ENCODE assay signal across 8 cellular contexts in genomic region chr6:25137497-25137896, GRCh38.
DNase-seq lines count a peak whose midpoint lies in the region; ATAC-seq, FAIRE-seq and TF ChIP-seq lines count a peak whose summit lies in the region.

No MANE protein-coding gene starts in this region.

- no peak overlapping the region for H3K4me2 ChIP-seq in HepG2 (ENCODE audit: low read depth, low read length)

- FAIRE-seq in HepG2 (lab: Jason Lieb, UNC), result no peak

- no peak for ATAC-seq in activated naive CD8-positive, alpha-beta T cell treated with anti-CD3 and anti-CD28 coated beads, Interleukin-2, amount 50 U/mL, for 24 hours
- ATAC-seq in HepG2, result no peak
- no peak for ATAC-seq in esophagus mucosa
- no peak for ATAC-seq in HG03280 (IDR thresholded peaks at IDR 0.05; ENCODE audit: unreplicated experiment)

- no peak for TF ChIP-seq EP300 in HepG2 (IDR thresholded peaks at IDR 0.05; ENCODE audit: low read depth in 2 of 2, low read length in 2 of 2)
- no peak for TF ChIP-seq EP300 in HepG2 (CRISPR knock-in tag; IDR thresholded peaks at IDR 0.05; ENCODE audit: borderline replicate concordance)

- H3K9me3 ChIP-seq in HepG2 (ENCODE audit: low read length), result peaks cover 12% of the 10 kb centered on the region

- TF ChIP-seq CTCF in HepG2 (CRISPR knock-in tag; IDR thresholded peaks at IDR 0.05), result no peak

- no peak for TF ChIP-seq RAD21 in HepG2 (CRISPR knock-in tag; IDR thresholded peaks at IDR 0.05)

- WGBS in HepG2 (ENCODE audit: low lambda C conversion rate), result 70% methylated on average over 6 of the region's 6 CpGs
- WGBS in urinary bladder, result 68% methylated on average over 6 of the region's 6 CpGs

- H3K9me3 Mint-ChIP-seq in activated naive CD4-positive, alpha-beta T cell treated with anti-CD3 and anti-CD28 coated beads, Interleukin-2, amount 50 U/mL, for 24 hours, result no peaks in the 10 kb centered on the region
- peaks cover 14% of the 10 kb centered on the region for H3K9me3 Mint-ChIP-seq in activated naive CD8-positive, alpha-beta T cell treated with anti-CD3 and anti-CD28 coated beads, Interleukin-2, amount 50 U/mL, for 24 hours

- no peaks in the 10 kb centered on the region for H4K20me1 ChIP-seq in HepG2 (ENCODE audit: insufficient read depth, low read length)

- H3K27ac Mint-ChIP-seq in activated naive CD4-positive, alpha-beta T cell treated with anti-CD3 and anti-CD28 coated beads, Interleukin-2, amount 50 U/mL, for 24 hours, result peak overlapping the region; percentile 99
- peak overlapping the region; percentile 99 for H3K27ac Mint-ChIP-seq in activated naive CD8-positive, alpha-beta T cell treated with anti-CD3 and anti-CD28 coated beads, Interleukin-2, amount 50 U/mL, for 24 hours

- H3K4me3 ChIP-seq in HepG2 (replicated peaks in 1 of 3; ENCODE audit: insufficient read depth in 1 of 3, low read depth in 2 of 3, low read length in 3 of 3), result no peak overlapping the region
- H3K4me3 ChIP-seq in urinary bladder (ENCODE audit: low read depth, low read length), result peak overlapping the region; percentile 45

- no peaks in the 10 kb centered on the region for H3K79me2 ChIP-seq in HepG2 (ENCODE audit: insufficient read depth, low read length)

- CTCF ChIA-PET in HepG2 (lab: Yijun Ruan, JAX; ENCODE audit: low intra/inter-chr PET ratio, low total read pairs), result no interaction called here

- TF ChIP-seq POLR2A in HepG2 (IDR thresholded peaks at IDR 0.05; ENCODE audit: insufficient read depth in 1 of 2, low read depth in 2 of 2, low read length in 2 of 2), result no peak

- intact Hi-C loops in HepG2 (cut with micrococcal nuclease; ENCODE audit: unreplicated experiment), result no loop called here

- peaks cover 43% of the 10 kb centered on the region for H3K4me1 Mint-ChIP-seq in activated naive CD4-positive, alpha-beta T cell treated with anti-CD3 and anti-CD28 coated beads, Interleukin-2, amount 50 U/mL, for 24 hours
- H3K4me1 Mint-ChIP-seq in activated naive CD8-positive, alpha-beta T cell treated with anti-CD3 and anti-CD28 coated beads, Interleukin-2, amount 50 U/mL, for 24 hours, result peaks cover 50% of the 10 kb centered on the region

- H3K4me3 Mint-ChIP-seq in activated naive CD4-positive, alpha-beta T cell treated with anti-CD3 and anti-CD28 coated beads, Interleukin-2, amount 50 U/mL, for 24 hours, result peak overlapping the region; percentile 97
- H3K4me3 Mint-ChIP-seq in activated naive CD8-positive, alpha-beta T cell treated with anti-CD3 and anti-CD28 coated beads, Interleukin-2, amount 50 U/mL, for 24 hours, result peak overlapping the region; percentile 91

- no peaks in the 10 kb centered on the region for H3K27me3 ChIP-seq in HepG2 (ENCODE audit: control insufficient read depth in 1 of 2, insufficient read depth in 2 of 2, low read length in 2 of 2)

- no peak overlapping the region for H3K27ac ChIP-seq in HepG2 (ENCODE audit: extremely low read length, insufficient read depth, low read length)
- H3K27ac ChIP-seq in urinary bladder (ENCODE audit: low read depth), result peak overlapping the region; percentile 64

- H3K4me1 ChIP-seq in HepG2 (ENCODE audit: insufficient read depth, low read length), result 0 out of 2 replicates have a peak, but pooled peaks cover 6% of the 10 kb centered on the region
- H3K4me1 ChIP-seq in urinary bladder (ENCODE audit: insufficient read depth), result no peaks in the 10 kb centered on the region

- in situ Hi-C loops in HepG2 (cut with HindIII; ENCODE audit: extremely low pct_ligation_motif_present, low pct_unique_long_range_greater_than_20kb), result no loop called here

- POLR2A ChIA-PET in HepG2 (lab: Yijun Ruan, JAX), result no interaction called here

- no peak overlapping the region for H2AFZ ChIP-seq in HepG2 (ENCODE audit: low read length)

- H3K9ac ChIP-seq in HepG2 (ENCODE audit: insufficient read depth, low read depth, low read length), result no peak overlapping the region

- H3K36me3 ChIP-seq in HepG2 (replicated peaks in 1 of 2; ENCODE audit: control insufficient read depth in 1 of 2, insufficient read depth in 2 of 2, low read length in 2 of 2) (no peaks in the 10 kb centered on the region), urinary bladder (ENCODE audit: insufficient read depth) (no peaks in the 10 kb centered on the region)

- no TSS peak for BruUV-seq in HepG2 (replicated peaks; lab: Mats Ljungman, UMichigan)

- peaks cover 19% of the 10 kb centered on the region for H3K36me3 Mint-ChIP-seq in activated naive CD4-positive, alpha-beta T cell treated with anti-CD3 and anti-CD28 coated beads, Interleukin-2, amount 50 U/mL, for 24 hours
- peaks cover 49% of the 10 kb centered on the region for H3K36me3 Mint-ChIP-seq in activated naive CD8-positive, alpha-beta T cell treated with anti-CD3 and anti-CD28 coated beads, Interleukin-2, amount 50 U/mL, for 24 hours (ENCODE audit: low read depth)

- DNase-seq in activated naive CD4-positive, alpha-beta T cell treated with Interleukin-2 at 50 U/mL for 16 hours, result no peak
- no peak for DNase-seq in activated naive CD8-positive, alpha-beta T cell treated with anti-CD3 and anti-CD28 coated beads, Interleukin-2, amount 50 U/mL, for 24 hours
- DNase-seq in HepG2 (ENCODE audit: low spot score), result no peak
- DNase-seq in AG20443 (ENCODE audit: low spot score), result no peak

- no peaks in the 10 kb centered on the region for H3K27me3 Mint-ChIP-seq in activated naive CD4-positive, alpha-beta T cell treated with anti-CD3 and anti-CD28 coated beads, Interleukin-2, amount 50 U/mL, for 24 hours
- no peaks in the 10 kb centered on the region for H3K27me3 Mint-ChIP-seq in activated naive CD8-positive, alpha-beta T cell treated with anti-CD3 and anti-CD28 coated beads, Interleukin-2, amount 50 U/mL, for 24 hours

TF ChIP-seq in HepG2, 621 proteins besides CTCF, POLR2A, EP300 and RAD21:
- peak; percentile 78 for TF ChIP-seq CEBPB (IDR thresholded peaks at IDR 0.05; ENCODE audit: borderline replicate concordance, low read depth, low read length)
- no peak for TF ChIP-seq NFIC (IDR thresholded peaks at IDR 0.05; ENCODE audit: low read length)
